In genomic region chr16:58022601-58023371, GRCh38 we compare ENCODE assay signal across 8 cellular contexts.
DNase-seq lines count a peak whose midpoint lies in the region; ATAC-seq lines count a peak whose summit lies in the region.

No MANE protein-coding gene starts in this region.

- DNase-seq in AG08396 (ENCODE audit: low spot score) (peak; percentile 82), NCI-H1417 treated with DMSO at 0.1 percent for 48 hours (lab: John Stamatoyannopoulos, UW) (peak; percentile 83), caudate nucleus (lab: John Stamatoyannopoulos, UW) (peak in 37 of 61 donors; percentile 7 to 67 (median 33)), medulla oblongata (ENCODE audit: extremely low spot score) (peak; percentile 59), NCI-H1436 treated with DMSO at 0.1 percent for 48 hours (lab: John Stamatoyannopoulos, UW) (no peak)
- DNase-seq in activated effector memory CD4-positive, alpha-beta T cell treated with Interleukin-2 at 50 U/mL for 16 hours = no peak
- DNase-seq in stimulated activated CD4-positive, alpha-beta T cell treated with anti-CD3 and anti-CD28 coated beads, Interleukin-12 subunit alpha, Interleukin-12 subunit beta, amount 100 ng/mL, for 4 hours = no peak

- ATAC-seq in GM18511 (IDR thresholded peaks at IDR 0.05; ENCODE audit: unreplicated experiment) = no peak

- H3K27ac ChIP-seq in caudate nucleus (ENCODE audit: low read depth, low read length) = no peak overlapping the region

Comparison
In these comparisons a context has a peak if more than half of its experiments do, and no peak if none do; other contexts are left out.
1. DNase-seq: peak in AG08396 (single experiment), NCI-H1417 treated with DMSO at 0.1 percent for 48 hours (single experiment), caudate nucleus (37 of 61) and medulla oblongata (single experiment); none in activated effector memory CD4-positive, alpha-beta T cell treated with Interleukin-2 at 50 U/mL for 16 hours (single experiment), NCI-H1436 treated with DMSO at 0.1 percent for 48 hours (single experiment) and stimulated activated CD4-positive, alpha-beta T cell treated with anti-CD3 and anti-CD28 coated beads, Interleukin-12 subunit alpha, Interleukin-12 subunit beta, amount 100 ng/mL, for 4 hours (single experiment).